9 cellular contexts compared by ENCODE assay signal in genomic region chr19:49128545-49129237, GRCh38. TPM values are rescaled to one million over a fixed set of nuclear protein-coding genes. Genes with fewer than 3 reads are reported as not detected.
A peak's percentile ranks its signal among the peaks of the same experiment; 100 is the strongest.
DNase-seq lines count a peak whose midpoint lies in the region; ATAC-seq and TF ChIP-seq lines count a peak whose summit lies in the region.
"Had no signal": no experiment of that assay in that cellular context is flagged by ENCODE, and none has a peak within 500 bp of the region (broad histone marks: within the 10 kb centered on the region; RNA-seq: fewer than 3 reads in every experiment).

No MANE protein-coding gene starts in this region.

- intact Hi-C loops in adrenal gland (cut with DNase I), result no loop called here

- WGBS in adrenal gland, 4 donors, result 39 to 59% (median 50%) methylated on average over 15 of the region's 15 CpGs

- ATAC-seq in esophagus mucosa (no peak), GM19455 (IDR thresholded peaks at IDR 0.05; ENCODE audit: unreplicated experiment) (no peak)

- no peak overlapping the region for H3K27ac ChIP-seq in ACC112 (ENCODE audit: low read depth, low read length)
- H3K27ac ChIP-seq in HUES6 (ENCODE audit: low read depth, low read length), result no peak overlapping the region
- H3K27ac ChIP-seq in adrenal gland, result peak overlapping the region in 3 of 5 donors; percentile 43 to 45 (median 44)
- H3K27ac ChIP-seq in mucosa of rectum (ENCODE audit: low read depth in 2 of 2, low read length in 2 of 2), result peak overlapping the region; percentile 8 to 80

- H3K27me3 ChIP-seq in ACC112 (ENCODE audit: insufficient read depth, low read length), result no peaks in the 10 kb centered on the region
- H3K27me3 ChIP-seq in HUES6 (ENCODE audit: control insufficient read depth, insufficient read depth, low read length), result no peaks in the 10 kb centered on the region
- H3K27me3 ChIP-seq in adrenal gland, result no peaks in the 10 kb centered on the region
- H3K27me3 ChIP-seq in mucosa of rectum (ENCODE audit: control insufficient read depth in 2 of 2, insufficient read depth in 2 of 2, low read length in 2 of 2), result no peaks in the 10 kb centered on the region

- TF ChIP-seq CTCF in adrenal gland (IDR thresholded peaks at IDR 0.05) (no peak), GM10266 (IDR thresholded peaks at IDR 0.05; ENCODE audit: control insufficient read depth, insufficient read depth, low read depth, missing control alignments) (no peak)

- no peaks in the 10 kb centered on the region for H3K36me3 ChIP-seq in ACC112 (ENCODE audit: insufficient read depth, low read length)
- H3K36me3 ChIP-seq in HUES6 (ENCODE audit: control insufficient read depth, insufficient read depth, low read length), result peaks cover 3% of the 10 kb centered on the region; the same call in 1 of the 2 replicates
- no peaks in the 10 kb centered on the region for H3K36me3 ChIP-seq in adrenal gland (replicated peaks in 1 of 2)
- H3K36me3 ChIP-seq in mucosa of rectum (ENCODE audit: control insufficient read depth in 2 of 2, insufficient read depth in 2 of 2, low read length in 2 of 2), result no peaks in the 10 kb centered on the region

- no peak overlapping the region for H2AFZ ChIP-seq in ACC112 (ENCODE audit: low read length, unreplicated experiment)

- H3K4me3 ChIP-seq in ACC112 (ENCODE audit: low read depth, low read length), result peak overlapping the region; percentile 70
- H3K4me3 ChIP-seq in HUES6 (ENCODE audit: low read depth, low read length), result peak overlapping the region; percentile 66
- H3K4me3 ChIP-seq in adrenal gland, result peak overlapping the region in 1 of 4 donors; percentile 14
- H3K4me3 ChIP-seq in mucosa of rectum (ENCODE audit: low read length in 2 of 2), result peak overlapping the region; percentile 58 to 76

- no peaks in the 10 kb centered on the region for H3K79me2 ChIP-seq in ACC112 (ENCODE audit: control insufficient read depth, insufficient read depth, low read length, unreplicated experiment)

- DNase-seq in adrenal gland (no peak), GM10266 (ENCODE audit: extremely low spot score) (no peak), pons (ENCODE audit: low spot score) (no peak)

- H3K9ac ChIP-seq in HUES6 (ENCODE audit: low read length), result peak overlapping the region; percentile 40
- no peak overlapping the region for H3K9ac ChIP-seq in mucosa of rectum (ENCODE audit: low read depth in 1 of 2, low read length in 2 of 2)

- H3K9me3 ChIP-seq in HUES6 (ENCODE audit: control insufficient read depth, insufficient read depth, low read depth, low read length) (no peaks in the 10 kb centered on the region), adrenal gland (replicated peaks in 1 of 3) (no peaks in the 10 kb centered on the region), mucosa of rectum (ENCODE audit: control insufficient read depth in 2 of 2, low read length in 2 of 2) (no peaks in the 10 kb centered on the region)

- H3K4me1 ChIP-seq in ACC112 (ENCODE audit: control insufficient read depth, insufficient read depth, low read length, unreplicated experiment), result no peaks in the 10 kb centered on the region
- peaks cover 26% of the 10 kb centered on the region for H3K4me1 ChIP-seq in HUES6 (ENCODE audit: control insufficient read depth, insufficient read depth, low read length)
- peaks cover 0 to 14% of the 10 kb centered on the region in 2 donors for H3K4me1 ChIP-seq in adrenal gland (replicated peaks in 1 of 2)
- peaks cover 21 to 22% of the 10 kb centered on the region in 2 donors for H3K4me1 ChIP-seq in mucosa of rectum (ENCODE audit: control insufficient read depth in 2 of 2, insufficient read depth in 2 of 2, low read length in 2 of 2)

- no peak for TF ChIP-seq POLR2A in adrenal gland (IDR thresholded peaks at IDR 0.05)

RNA-seq across cellular contexts. Expression of gene PPFIA3, which starts 9.3 kb away (rescaled TPM):
- 10 to 100 TPM in 5 of 8 donors, 1 to 10 TPM in 3; 6.1 to 17.2 (median 14.6) TPM for total RNA-seq in adrenal gland
- polyA plus RNA-seq in adrenal gland, result 10 to 100 TPM in 2 of 3 donors, 1 to 10 TPM in 1; 2.9 to 60.2 (median 27.3) TPM
- 9.2 TPM for total RNA-seq in esophagus mucosa

RNA-seq across cellular contexts. Expression of gene C19orf73, which starts 9.7 kb away (rescaled TPM):
- total RNA-seq in adrenal gland, result 1 to 10 TPM in 7 of 8 donors, under 1 TPM in 1; 0.94 to 4.7 (median 1.8) TPM
- polyA plus RNA-seq in adrenal gland, result 1 to 10 TPM; 1.1 to 8.2 (median 4.5) TPM
- 1.3 TPM for total RNA-seq in esophagus mucosa

RNA-seq across cellular contexts. Expression of gene LIN7B, which starts 14.5 kb away (rescaled TPM):
- total RNA-seq in adrenal gland (10 to 100 TPM in 3 of 8 donors, 1 to 10 TPM in 5; 4.9 to 15.3 (median 9.5) TPM), esophagus mucosa (11.7 TPM)
- polyA plus RNA-seq in adrenal gland, result 10 to 100 TPM in 2 of 3 donors, 1 to 10 TPM in 1; 4.4 to 35.2 (median 32.9) TPM

RNA-seq across cellular contexts. Expression of gene HRC, which starts 26.5 kb away (rescaled TPM):
- 1 to 10 TPM in 7 of 8 donors, under 1 TPM in 1; 0.77 to 7.1 (median 2.6) TPM for total RNA-seq in adrenal gland
- polyA plus RNA-seq in adrenal gland, result 1 to 10 TPM; 2.1 to 2.5 (median 2.4) TPM
- total RNA-seq in esophagus mucosa, result 0.24 TPM
- total RNA-seq: NCI-H460 had no signal

RNA-seq across cellular contexts. Expression of gene TRPM4, which starts 28.9 kb away (rescaled TPM):
- 10 to 100 TPM in 6 of 8 donors, 1 to 10 TPM in 2; 6.8 to 25.1 (median 15.7) TPM for total RNA-seq in adrenal gland
- polyA plus RNA-seq in adrenal gland, result 10 to 100 TPM in 2 of 3 donors, 1 to 10 TPM in 1; 4.2 to 56.3 (median 20.6) TPM
- 12.1 TPM for total RNA-seq in esophagus mucosa

Comparison
In these comparisons a context has a peak if more than half of its experiments do, and no peak if none do; other contexts are left out.
1. H3K27ac ChIP-seq: peak in adrenal gland (3 of 5) and mucosa of rectum (2 of 2); none in ACC112 (single experiment) and HUES6 (single experiment).